In the genomic region with DNA sequence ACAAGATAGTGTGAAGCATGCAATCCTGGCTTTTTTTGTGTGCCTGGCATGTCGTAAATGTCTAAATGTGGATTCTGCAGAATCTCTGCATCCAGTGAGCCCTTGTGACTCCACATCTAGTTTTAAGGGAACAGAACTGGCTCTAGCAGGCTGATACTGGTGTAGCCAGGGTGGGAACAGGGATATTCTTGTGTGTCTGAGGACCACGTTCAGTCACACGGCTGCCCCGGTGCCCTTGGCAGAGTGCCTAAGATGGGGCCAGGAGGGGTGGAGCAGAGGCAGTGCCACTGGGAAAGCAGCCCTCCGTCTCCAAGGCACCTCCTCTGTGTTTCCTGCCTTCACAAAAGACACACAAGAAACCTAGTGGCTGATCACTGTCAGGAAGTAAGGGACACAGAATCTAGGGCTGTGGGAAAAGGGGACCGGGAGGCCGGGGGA, we compare ENCODE assay signal across 9 cellular contexts.
A peak's percentile ranks its signal among the peaks of the same experiment; 100 is the strongest.
DNase-seq lines count a peak whose midpoint lies in the region; ATAC-seq and TF ChIP-seq lines count a peak whose summit lies in the region.
"Had no signal": no experiment of that assay in that cellular context is flagged by ENCODE, and none has a peak within 500 bp of the region (broad histone marks: within the 10 kb centered on the region; RNA-seq: fewer than 3 reads in every experiment).

No MANE protein-coding gene starts in this region.

- in situ Hi-C loops in KBM-7 (cut with MboI; ENCODE audit: low pct_unique_long_range_greater_than_20kb, low sequenced_read_pairs): no loop called here

- peak; percentile 31 for DNase-seq in BE2C
- DNase-seq in NCI-H2227 (lab: John Stamatoyannopoulos, UW; ENCODE audit: unreplicated experiment): peak; percentile 47
- no peak for DNase-seq in esophagus squamous epithelium (lab: John Stamatoyannopoulos, UW)
- peak; percentile 10 for DNase-seq in nephron progenitor cell
- no peak for DNase-seq in KBM-7
- DNase-seq: activated B cell treated with CpG ODN at 0.5 μM for 24 hours had no signal

- H3K4me1 Mint-ChIP-seq in nephron progenitor cell: peaks cover 54% of the 10 kb centered on the region
- H3K4me1 Mint-ChIP-seq in activated T-helper 17 cell treated with anti-CD3 and anti-CD28 coated beads, Interleukin-2, amount 50 U/mL, for 72 hours: no peaks in the 10 kb centered on the region
- H3K4me1 Mint-ChIP-seq: activated B cell treated with CpG ODN at 0.5 μM for 24 hours had no signal

- H3K36me3 ChIP-seq in BE2C: no peaks in the 10 kb centered on the region
- H3K36me3 ChIP-seq in esophagus squamous epithelium: no peaks in the 10 kb centered on the region

- H3K36me3 Mint-ChIP-seq in nephron progenitor cell (ENCODE audit: low read depth): no peaks in the 10 kb centered on the region
- no peaks in the 10 kb centered on the region for H3K36me3 Mint-ChIP-seq in activated T-helper 17 cell treated with anti-CD3 and anti-CD28 coated beads, Interleukin-2, amount 50 U/mL, for 72 hours (ENCODE audit: low read depth)

- no peaks in the 10 kb centered on the region for H3K27me3 Mint-ChIP-seq in nephron progenitor cell (ENCODE audit: low read depth, poor library complexity)
- peaks cover 4% of the 10 kb centered on the region for H3K27me3 Mint-ChIP-seq in activated T-helper 17 cell treated with anti-CD3 and anti-CD28 coated beads, Interleukin-2, amount 50 U/mL, for 72 hours
- H3K27me3 Mint-ChIP-seq: activated B cell treated with CpG ODN at 0.5 μM for 24 hours had no signal

- ATAC-seq in GM21825 (IDR thresholded peaks at IDR 0.05; ENCODE audit: unreplicated experiment) (no peak), HG03520 (IDR thresholded peaks at IDR 0.05; ENCODE audit: unreplicated experiment) (no peak)
- ATAC-seq in activated T-helper 17 cell treated with anti-CD3 and anti-CD28 coated beads, Interleukin-2, amount 50 U/mL, for 72 hours (replicated peaks): no peak

- H3K27ac Mint-ChIP-seq in nephron progenitor cell: peak overlapping the region; percentile 95
- no peak overlapping the region for H3K27ac Mint-ChIP-seq in activated T-helper 17 cell treated with anti-CD3 and anti-CD28 coated beads, Interleukin-2, amount 50 U/mL, for 72 hours
- H3K27ac Mint-ChIP-seq: activated B cell treated with CpG ODN at 0.5 μM for 24 hours had no signal

- H3K27ac ChIP-seq in esophagus squamous epithelium: peak overlapping the region in 3 of 4 donors; percentile 38 to 68 (median 64)

- no peaks in the 10 kb centered on the region for H3K27me3 ChIP-seq in BE2C
- H3K27me3 ChIP-seq in esophagus squamous epithelium: no peaks in the 10 kb centered on the region

- no peaks in the 10 kb centered on the region for H3K9me3 ChIP-seq in BE2C
- no peaks in the 10 kb centered on the region for H3K9me3 ChIP-seq in esophagus squamous epithelium

- no peak for TF ChIP-seq POLR2A in esophagus squamous epithelium (IDR thresholded peaks at IDR 0.05)

- no peak overlapping the region for H3K4me3 Mint-ChIP-seq in nephron progenitor cell
- H3K4me3 Mint-ChIP-seq in activated T-helper 17 cell treated with anti-CD3 and anti-CD28 coated beads, Interleukin-2, amount 50 U/mL, for 72 hours: no peak overlapping the region
- H3K4me3 Mint-ChIP-seq: activated B cell treated with CpG ODN at 0.5 μM for 24 hours had no signal

- WGBS in esophagus squamous epithelium, 2 donors: 25 to 28% methylated on average over 7 of the region's 7 CpGs

- TF ChIP-seq CTCF in BE2C (IDR thresholded peaks at IDR 0.05; ENCODE audit: low read depth, low read length) (no peak), esophagus squamous epithelium (IDR thresholded peaks at IDR 0.05) (no peak), nephron progenitor cell (IDR thresholded peaks at IDR 0.05) (no peak)

- no peak overlapping the region for H3K4me3 ChIP-seq in BE2C (ENCODE audit: low read depth, low read length)
- peak overlapping the region in 1 of 4 donors; percentile 13 for H3K4me3 ChIP-seq in esophagus squamous epithelium

- H3K4me1 ChIP-seq in BE2C (no peaks in the 10 kb centered on the region), esophagus squamous epithelium (peaks cover 6 to 31% (median 6%) of the 10 kb centered on the region in 3 donors)

- intact Hi-C loops in esophagus squamous epithelium (cut with DNase I): no loop called here

- no peaks in the 10 kb centered on the region for H3K9me3 Mint-ChIP-seq in nephron progenitor cell
- H3K9me3 Mint-ChIP-seq in activated T-helper 17 cell treated with anti-CD3 and anti-CD28 coated beads, Interleukin-2, amount 50 U/mL, for 72 hours: no peaks in the 10 kb centered on the region
- H3K9me3 Mint-ChIP-seq: activated B cell treated with CpG ODN at 0.5 μM for 24 hours had no signal

Comparison
In these comparisons a context has a peak if more than half of its experiments do, and no peak if none do; other contexts are left out.
1. DNase-seq: peak in BE2C (single experiment), NCI-H2227 (single experiment) and nephron progenitor cell (single experiment); none in esophagus squamous epithelium (single experiment) and KBM-7 (single experiment).